ENCODE assay signal across 9 cellular contexts in genomic region chr18:63316612-63317555, GRCh38. TPM values are rescaled to one million over a fixed set of nuclear protein-coding genes. Genes with fewer than 3 reads are reported as not detected.
DNase-seq lines count a peak whose midpoint lies in the region; ATAC-seq and TF ChIP-seq lines count a peak whose summit lies in the region.
"Had no signal": no experiment of that assay in that cellular context is flagged by ENCODE, and none has a peak within 500 bp of the region (broad histone marks: within the 10 kb centered on the region; RNA-seq: fewer than 3 reads in every experiment).

No MANE protein-coding gene starts in this region.

- no peak for TF ChIP-seq POLR2A in right lobe of liver (IDR thresholded peaks at IDR 0.05)

- ATAC-seq in right cardiac atrium, result no peak
- ATAC-seq in Right ventricle myocardium superior (ENCODE audit: poor library complexity), result no peak
- no peak for ATAC-seq in right lobe of liver
- ATAC-seq in HG03457 (IDR thresholded peaks at IDR 0.05; ENCODE audit: unreplicated experiment), result no peak

- peak overlapping the region; percentile 100 for H3K4me3 ChIP-seq in right cardiac atrium (ENCODE audit: low read length)
- H3K4me3 ChIP-seq in right lobe of liver, result peak overlapping the region in 2 of 3 donors; percentile 54 to 65
- peak overlapping the region; percentile 90 for H3K4me3 ChIP-seq in urinary bladder (ENCODE audit: low read depth, low read length)
- H3K4me3 ChIP-seq: cardiac muscle cell had no signal

- H3K27ac ChIP-seq in right cardiac atrium (ENCODE audit: low read length) (no peak overlapping the region), right lobe of liver (no peak overlapping the region), urinary bladder (ENCODE audit: low read depth) (no peak overlapping the region)
- H3K27ac ChIP-seq: cardiac muscle cell had no signal

- TF ChIP-seq CTCF in right lobe of liver (IDR thresholded peaks at IDR 0.05), result no peak

- DNase-seq in right cardiac atrium, result no peak
- no peak for DNase-seq in Right ventricle myocardium superior
- DNase-seq in OCI-M1 (lab: John Stamatoyannopoulos, UW), result peak; percentile 40
- no peak for DNase-seq in right lobe of liver
- DNase-seq in NCI-H1694 (lab: John Stamatoyannopoulos, UW), result no peak
- no peak for DNase-seq in mucosa of gallbladder (ENCODE audit: low spot score)

- H3K36me3 ChIP-seq in right lobe of liver (no peaks in the 10 kb centered on the region), urinary bladder (ENCODE audit: insufficient read depth) (peaks cover 1% of the 10 kb centered on the region)
- H3K36me3 ChIP-seq: cardiac muscle cell had no signal

- peaks cover 6% of the 10 kb centered on the region for H3K4me1 ChIP-seq in right cardiac atrium (ENCODE audit: control insufficient read depth, insufficient read depth, low read length)
- peaks cover 0 to 15% (median 0%) of the 10 kb centered on the region in 4 donors for H3K4me1 ChIP-seq in right lobe of liver
- H3K4me1 ChIP-seq in urinary bladder (ENCODE audit: insufficient read depth), result peaks cover 1% of the 10 kb centered on the region

- intact Hi-C loops in right cardiac atrium (cut with DNase I), result no loop called here
- intact Hi-C loops in Right ventricle myocardium superior (cut with DNase I), result no loop called here
- intact Hi-C loops in right lobe of liver (cut with DNase I), result no loop called here

- H3K27me3 ChIP-seq in right cardiac atrium (ENCODE audit: control insufficient read depth, insufficient read depth), result no peaks in the 10 kb centered on the region
- peaks cover 0 to 6% of the 10 kb centered on the region in 2 donors for H3K27me3 ChIP-seq in right lobe of liver

- no peaks in the 10 kb centered on the region for H3K9me3 ChIP-seq in right cardiac atrium (ENCODE audit: control insufficient read depth, low read length)
- H3K9me3 ChIP-seq in right lobe of liver, result no peaks in the 10 kb centered on the region

- 75% methylated on average over 4 of the region's 4 CpGs for WGBS in right cardiac atrium
- 84% methylated on average over 4 of the region's 4 CpGs for WGBS in right lobe of liver (ENCODE audit: insufficient coverage, low coverage, low lambda C conversion rate, missing lambda C conversion rate)
- 76% methylated on average over 4 of the region's 4 CpGs for WGBS in urinary bladder

RNA-seq across cellular contexts. Expression of gene BCL2, which starts 2.7 kb away (rescaled TPM):
- total RNA-seq in right cardiac atrium, result 1 to 10 TPM; 3.5 to 7.7 (median 4.3) TPM
- 2.7 TPM for polyA plus RNA-seq in right cardiac atrium
- 9.0 TPM for total RNA-seq in Right ventricle myocardium superior
- 1 to 10 TPM in 5 of 6 experiments, under 1 TPM in 1; 0.73 to 4.7 (median 2.7) TPM for total RNA-seq in right lobe of liver
- 53.9 TPM for total RNA-seq in urinary bladder
- polyA plus RNA-seq in urinary bladder, result 6.3 TPM
- total RNA-seq in mucosa of gallbladder, result 18.5 TPM

RNA-seq across cellular contexts. Expression of gene KDSR, which starts 50.1 kb away (rescaled TPM):
- total RNA-seq in right cardiac atrium, result 10 to 100 TPM; 46.9 to 49.9 (median 49.0) TPM
- 21.8 TPM for polyA plus RNA-seq in right cardiac atrium
- total RNA-seq in Right ventricle myocardium superior, result 29.2 TPM
- 10 to 100 TPM; 32.3 to 67.1 (median 56.1) TPM for total RNA-seq in right lobe of liver
- 35.8 TPM for total RNA-seq in urinary bladder
- 47.7 TPM for polyA plus RNA-seq in urinary bladder
- total RNA-seq in mucosa of gallbladder, result 59.4 TPM
